ENCODE assay signal across 9 cellular contexts in genomic region chr2:20449501-20450200, GRCh38. TPM values are rescaled to one million over a fixed set of nuclear protein-coding genes. Genes with fewer than 3 reads are reported as not detected.
DNase-seq lines count a peak whose midpoint lies in the region; ATAC-seq and TF ChIP-seq lines count a peak whose summit lies in the region.
"Had no signal": no experiment of that assay in that cellular context is flagged by ENCODE, and none has a peak within 500 bp of the region (broad histone marks: within the 10 kb centered on the region; RNA-seq: fewer than 3 reads in every experiment).

No MANE protein-coding gene starts in this region.

- H3K36me3 Mint-ChIP-seq in endothelial cell (ENCODE audit: low read depth, unreplicated experiment) (peaks cover 17% of the 10 kb centered on the region), neural crest cell (ENCODE audit: low read depth) (peaks cover 7% of the 10 kb centered on the region)
- no peaks in the 10 kb centered on the region for H3K36me3 Mint-ChIP-seq in T-helper 2 cell treated with Interferon-gamma antibody and Interleukin-4, amounts not matched to agents 5 μg/mL and 100 μg/mL, for 36 hours (ENCODE audit: low read depth)

- peaks cover 2% of the 10 kb centered on the region for H3K4me1 ChIP-seq in NT2/D1 (ENCODE audit: insufficient read depth, insufficient read length)

- ATAC-seq in GM21723 (IDR thresholded peaks at IDR 0.05; ENCODE audit: unreplicated experiment) = no peak
- ATAC-seq in HG03460 (IDR thresholded peaks at IDR 0.05; ENCODE audit: unreplicated experiment) = no peak

- DNase-seq in AG09309 (ENCODE audit: low read depth) = no peak
- no peak for DNase-seq in NT2/D1 (ENCODE audit: low read depth, low spot score)
- DNase-seq in endothelial cell (ENCODE audit: low spot score) = no peak
- no peak for DNase-seq in neural crest cell (ENCODE audit: low read depth, low spot score)
- DNase-seq in T-helper 2 cell treated with Interferon-gamma antibody and Interleukin-4, amounts not matched to agents 5 μg/mL and 100 μg/mL, for 36 hours (ENCODE audit: low spot score) = no peak
- DNase-seq in epidermal melanocyte (ENCODE audit: insufficient read length, low spot score) = no peak
- DNase-seq: activated CD4-positive, alpha-beta T cell treated with anti-CD3 and anti-CD28 coated beads for 1 hour had no signal

- TF ChIP-seq CTCF in AG09309 (IDR thresholded peaks at IDR 0.05; ENCODE audit: control insufficient read depth, insufficient read depth, low read depth, low read length, missing control alignments) = no peak
- no peak for TF ChIP-seq CTCF in endothelial cell (IDR thresholded peaks at IDR 0.05; ENCODE audit: unreplicated experiment)
- TF ChIP-seq CTCF in neural crest cell (conservative IDR thresholded peaks at IDR 0.05) = no peak

- H3K4me3 ChIP-seq in AG09309 (ENCODE audit: control insufficient read depth, low read depth, low read length) (peak overlapping the region; percentile 79), NT2/D1 (ENCODE audit: insufficient read length, low read depth) (peak overlapping the region; percentile 15)

- H3K27ac Mint-ChIP-seq in endothelial cell (ENCODE audit: unreplicated experiment) (peak overlapping the region; percentile 74), neural crest cell (ENCODE audit: unreplicated experiment) (peak overlapping the region; percentile 92)
- H3K27ac Mint-ChIP-seq in T-helper 2 cell treated with Interferon-gamma antibody and Interleukin-4, amounts not matched to agents 5 μg/mL and 100 μg/mL, for 36 hours = no peak overlapping the region

- no peak overlapping the region for H3K9ac ChIP-seq in NT2/D1 (ENCODE audit: insufficient read length, low read depth)

- H3K4me3 Mint-ChIP-seq in endothelial cell (ENCODE audit: unreplicated experiment) (peak overlapping the region; percentile 95), neural crest cell (peak overlapping the region; percentile 94)
- no peak overlapping the region for H3K4me3 Mint-ChIP-seq in T-helper 2 cell treated with Interferon-gamma antibody and Interleukin-4, amounts not matched to agents 5 μg/mL and 100 μg/mL, for 36 hours

- H3K9me3 ChIP-seq in NT2/D1 (ENCODE audit: insufficient read depth, low read length) = no peaks in the 10 kb centered on the region

- H3K27me3 Mint-ChIP-seq in endothelial cell (ENCODE audit: unreplicated experiment) = peaks cover 9% of the 10 kb centered on the region
- peaks cover 3% of the 10 kb centered on the region for H3K27me3 Mint-ChIP-seq in neural crest cell (ENCODE audit: low read depth)
- H3K27me3 Mint-ChIP-seq in T-helper 2 cell treated with Interferon-gamma antibody and Interleukin-4, amounts not matched to agents 5 μg/mL and 100 μg/mL, for 36 hours (ENCODE audit: low read depth) = peaks cover 45% of the 10 kb centered on the region

- H3K4me1 Mint-ChIP-seq in endothelial cell (ENCODE audit: unreplicated experiment) = peaks cover 41% of the 10 kb centered on the region
- peaks cover 59% of the 10 kb centered on the region for H3K4me1 Mint-ChIP-seq in neural crest cell
- peaks cover 2% of the 10 kb centered on the region for H3K4me1 Mint-ChIP-seq in T-helper 2 cell treated with Interferon-gamma antibody and Interleukin-4, amounts not matched to agents 5 μg/mL and 100 μg/mL, for 36 hours (ENCODE audit: low read depth)

- peaks cover 15% of the 10 kb centered on the region for H3K27me3 ChIP-seq in NT2/D1 (ENCODE audit: insufficient read depth, insufficient read length)

- H3K9me3 Mint-ChIP-seq in endothelial cell (ENCODE audit: unreplicated experiment) = no peaks in the 10 kb centered on the region
- H3K9me3 Mint-ChIP-seq in neural crest cell = no peaks in the 10 kb centered on the region
- H3K9me3 Mint-ChIP-seq in T-helper 2 cell treated with Interferon-gamma antibody and Interleukin-4, amounts not matched to agents 5 μg/mL and 100 μg/mL, for 36 hours = no peaks in the 10 kb centered on the region

- H3K36me3 ChIP-seq in NT2/D1 (ENCODE audit: insufficient read depth, insufficient read length, low read length) = peaks cover 21% of the 10 kb centered on the region

RNA-seq across cellular contexts. Expression of gene RHOB, which starts 2.8 kb away (rescaled TPM):
- total RNA-seq in endothelial cell (ENCODE audit: unreplicated experiment) = 292 TPM
- 146 and 150 TPM in 2 replicates for total RNA-seq in neural crest cell
